ENCODE assay signal across 8 cellular contexts in the genomic region with DNA sequence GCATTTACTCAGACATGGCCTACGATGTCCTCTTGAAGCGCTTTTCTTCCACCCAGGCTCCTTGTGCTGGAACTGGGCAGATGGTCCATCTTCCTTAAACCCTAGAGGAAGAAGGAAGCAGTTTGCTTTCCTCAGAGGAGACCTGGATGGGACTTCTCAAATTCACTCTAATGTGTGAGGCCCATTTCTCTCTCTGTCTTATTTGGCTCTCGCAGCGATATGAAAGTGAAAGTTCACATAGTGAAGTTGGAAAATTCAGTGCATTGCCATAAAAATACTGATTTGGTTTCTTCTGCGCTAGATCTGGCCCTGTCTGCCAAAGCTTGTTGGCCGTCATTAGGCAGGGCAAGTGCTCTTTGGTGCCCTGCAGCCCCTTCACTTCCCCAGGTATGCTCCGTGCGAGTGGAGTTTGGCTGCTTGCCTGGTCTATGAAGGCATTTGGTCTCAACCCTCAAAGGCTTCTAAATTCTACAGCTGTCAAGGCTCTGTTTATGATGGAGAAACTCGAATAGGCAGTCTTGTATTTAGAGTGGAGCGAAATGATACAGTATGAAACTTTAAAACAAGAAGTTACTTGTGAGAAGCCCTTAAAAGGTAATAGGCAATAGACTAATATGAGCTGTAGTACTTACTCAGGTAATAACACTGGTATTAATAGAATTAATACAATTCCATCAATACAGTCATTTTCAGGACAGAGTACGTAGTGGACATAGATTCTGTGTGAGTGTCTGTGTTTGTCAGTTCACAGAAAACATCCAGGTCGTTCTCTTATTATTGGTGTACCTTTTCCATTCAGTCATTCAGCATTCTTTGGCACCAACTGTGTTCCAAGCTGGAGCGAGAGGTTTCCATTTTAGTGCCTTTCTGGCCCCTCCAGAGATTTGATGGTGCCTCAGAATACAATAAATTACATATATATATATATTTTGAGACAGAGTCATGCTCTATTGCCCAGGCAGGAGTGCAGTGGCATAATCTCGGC. TPM values are rescaled to one million over a fixed set of nuclear protein-coding genes. Genes with fewer than 3 reads are reported as not detected.
DNase-seq lines count a peak whose midpoint lies in the region; FAIRE-seq lines count a peak whose summit lies in the region.

No MANE protein-coding gene starts in this region.

- POLR2A ChIA-PET in activated CD4-positive, alpha-beta memory T cell treated with anti-CD3 and anti-CD28 coated beads for 36 hours (lab: Charles Lee), result interaction anchor here (1.1 to 1.5 kb wide), 4 partner anchors 9 to 20 kb away, joined by 3 to 4 read pairs (median 4); a partner anchor contains a TSS

- H3K27ac Mint-ChIP-seq in activated CD4-positive, alpha-beta memory T cell treated with anti-CD3 and anti-CD28 coated beads for 36 hours, result peak overlapping the region; percentile 61
- H3K27ac Mint-ChIP-seq in immature natural killer cell, result peak overlapping the region; percentile 68 to 92 (median 81)

- peaks cover 7% of the 10 kb centered on the region for H3K36me3 Mint-ChIP-seq in activated CD4-positive, alpha-beta memory T cell treated with anti-CD3 and anti-CD28 coated beads for 36 hours
- H3K36me3 Mint-ChIP-seq in immature natural killer cell, result peaks cover 0 to 2% (median 0%) of the 10 kb centered on the region in 3 donors

- H3K9me3 ChIP-seq in subcutaneous abdominal adipose tissue (ENCODE audit: control insufficient read depth in 5 of 5, low read length in 5 of 5), result no peaks in the 10 kb centered on the region

- DNase-seq in NCI-H1105 treated with DMSO at 0.1 percent for 48 hours (lab: John Stamatoyannopoulos, UW), result peak; percentile 30
- no peak for DNase-seq in NCI-H1105 (lab: John Stamatoyannopoulos, UW)
- DNase-seq in activated CD4-positive, alpha-beta memory T cell treated with anti-CD3 and anti-CD28 coated beads for 36 hours, result no peak
- DNase-seq in immature natural killer cell, result peak in 2 of 3 donors; percentile 14 to 19
- no peak for DNase-seq in frontal cortex (ENCODE audit: low spot score in 2 of 2)
- DNase-seq in NK-92 (lab: John Stamatoyannopoulos, UW; ENCODE audit: unreplicated experiment), result no peak
- DNase-seq in SK-N-DZ (ENCODE audit: low spot score), result no peak

- peak overlapping the region in 3 of 5 donors; percentile 49 to 73 (median 56) for H3K9ac ChIP-seq in subcutaneous abdominal adipose tissue (ENCODE audit: low read length in 5 of 5)

- H3K4me1 ChIP-seq in subcutaneous abdominal adipose tissue (ENCODE audit: control insufficient read depth in 5 of 5, insufficient read depth in 5 of 5, low read length in 5 of 5), result peaks cover 6 to 46% (median 39%) of the 10 kb centered on the region in 5 donors

- CTCF ChIA-PET in activated CD4-positive, alpha-beta memory T cell treated with anti-CD3 and anti-CD28 coated beads for 36 hours (lab: Charles Lee), result interaction anchor here (1.2 to 1.4 kb wide), 3 partner anchors 25 to 233 kb away, joined by 3 to 5 read pairs (median 3); no protein-coding TSS in a partner anchor

- no peaks in the 10 kb centered on the region for H3K36me3 ChIP-seq in subcutaneous abdominal adipose tissue (ENCODE audit: control insufficient read depth in 5 of 5, insufficient read depth in 5 of 5, low read length in 5 of 5)

- peaks cover 75% of the 10 kb centered on the region for H3K4me1 Mint-ChIP-seq in activated CD4-positive, alpha-beta memory T cell treated with anti-CD3 and anti-CD28 coated beads for 36 hours (ENCODE audit: low read depth)
- peaks cover 81 to 89% of the 10 kb centered on the region in 2 donors for H3K4me1 Mint-ChIP-seq in immature natural killer cell

- FAIRE-seq in frontal cortex (lab: Jason Lieb, UNC), result no peak

- no peaks in the 10 kb centered on the region for H3K27me3 Mint-ChIP-seq in activated CD4-positive, alpha-beta memory T cell treated with anti-CD3 and anti-CD28 coated beads for 36 hours
- peaks cover 0 to 5% (median 0%) of the 10 kb centered on the region in 3 donors for H3K27me3 Mint-ChIP-seq in immature natural killer cell (ENCODE audit: low read depth in 3 of 3)

- peak overlapping the region; percentile 68 for H3K4me3 Mint-ChIP-seq in activated CD4-positive, alpha-beta memory T cell treated with anti-CD3 and anti-CD28 coated beads for 36 hours
- H3K4me3 Mint-ChIP-seq in immature natural killer cell, result peak overlapping the region; percentile 74 to 82 (median 77)

- H3K4me3 ChIP-seq in subcutaneous abdominal adipose tissue (ENCODE audit: low read depth in 1 of 5, low read length in 5 of 5), result peak overlapping the region; percentile 49 to 70 (median 55)

- no peaks in the 10 kb centered on the region for H3K27me3 ChIP-seq in subcutaneous abdominal adipose tissue (ENCODE audit: control insufficient read depth in 5 of 5, insufficient read depth in 4 of 5, low read length in 5 of 5)

- H3K27ac ChIP-seq in subcutaneous abdominal adipose tissue (ENCODE audit: low read depth, low read length), result peak overlapping the region; percentile 59

- H3K9me3 Mint-ChIP-seq in activated CD4-positive, alpha-beta memory T cell treated with anti-CD3 and anti-CD28 coated beads for 36 hours, result no peaks in the 10 kb centered on the region
- no peaks in the 10 kb centered on the region for H3K9me3 Mint-ChIP-seq in immature natural killer cell

- intact Hi-C loops in activated CD4-positive, alpha-beta memory T cell treated with anti-CD3 and anti-CD28 coated beads for 36 hours (cut with micrococcal nuclease), result loop anchor here (1.0 to 2.0 kb wide), 3 partner anchors 15 to 31 kb away; a partner anchor contains a TSS

RNA-seq across cellular contexts. Expression of a gene that starts 20.5 kb away (rescaled TPM):
- total RNA-seq in activated CD4-positive, alpha-beta memory T cell treated with anti-CD3 and anti-CD28 coated beads for 36 hours, result 100 to 1,000 TPM; 185 to 191 TPM
- polyA plus RNA-seq in immature natural killer cell, result 10 to 100 TPM; 55.8 to 81.5 (median 80.7) TPM
- 4.1 TPM for total RNA-seq in frontal cortex
- polyA plus RNA-seq in SK-N-DZ (2014; cell fraction: cytosol; rRNA removed), result 42.6 and 43.0 TPM in 2 replicates
- 20.3 and 28.1 TPM in 2 replicates for polyA plus RNA-seq in SK-N-DZ (2014; cell fraction: nucleus; rRNA removed)

RNA-seq across cellular contexts. Expression of a gene that starts 35.2 kb away (rescaled TPM):
- 10 to 100 TPM; 12.0 to 13.6 TPM for total RNA-seq in activated CD4-positive, alpha-beta memory T cell treated with anti-CD3 and anti-CD28 coated beads for 36 hours
- polyA plus RNA-seq in immature natural killer cell, result 10 to 100 TPM; 12.2 to 26.2 (median 24.7) TPM
- 28.5 TPM for total RNA-seq in frontal cortex
- 9.7 and 10.1 TPM in 2 replicates for polyA plus RNA-seq in SK-N-DZ (2014; cell fraction: cytosol; rRNA removed)
- polyA plus RNA-seq in SK-N-DZ (2014; cell fraction: nucleus; rRNA removed), result 9.1 and 13.4 TPM in 2 replicates

RNA-seq across cellular contexts. Expression of a gene that starts 49.7 kb away (rescaled TPM):
- not detected for total RNA-seq in activated CD4-positive, alpha-beta memory T cell treated with anti-CD3 and anti-CD28 coated beads for 36 hours
- polyA plus RNA-seq in immature natural killer cell, result not detected
- not detected for total RNA-seq in frontal cortex
- polyA plus RNA-seq in SK-N-DZ (2014; cell fraction: cytosol; rRNA removed), result 0.19 and 0.53 TPM in 2 replicates
- polyA plus RNA-seq in SK-N-DZ (2014; cell fraction: nucleus; rRNA removed), result 1.6 and 2.8 TPM in 2 replicates

RNA-seq across cellular contexts. Expression of a gene that starts 53.0 kb away (rescaled TPM):
- 10 to 100 TPM; 76.4 to 82.0 TPM for total RNA-seq in activated CD4-positive, alpha-beta memory T cell treated with anti-CD3 and anti-CD28 coated beads for 36 hours
- polyA plus RNA-seq in immature natural killer cell, result 100 to 1,000 TPM; 108 to 141 (median 124) TPM
- 20.8 TPM for total RNA-seq in frontal cortex
- 35.0 and 36.5 TPM in 2 replicates for polyA plus RNA-seq in SK-N-DZ (2014; cell fraction: cytosol; rRNA removed)
- polyA plus RNA-seq in SK-N-DZ (2014; cell fraction: nucleus; rRNA removed), result 25.6 and 27.9 TPM in 2 replicates

Comparison
In these comparisons a context has a peak if more than half of its experiments do, and no peak if none do; other contexts are left out.
1. DNase-seq: peak in NCI-H1105 treated with DMSO at 0.1 percent for 48 hours (single experiment) and immature natural killer cell (2 of 3); none in NCI-H1105 (single experiment), activated CD4-positive, alpha-beta memory T cell treated with anti-CD3 and anti-CD28 coated beads for 36 hours (single experiment), frontal cortex (0 of 2), NK-92 (single experiment) and SK-N-DZ (single experiment).
2. RNA of a gene that starts 20.5 kb away (total RNA-seq): 185 to 191 TPM in activated CD4-positive, alpha-beta memory T cell treated with anti-CD3 and anti-CD28 coated beads for 36 hours; 4.1 TPM in frontal cortex (single experiment); every median in the first group is over 10 times any median in the second.